1 cellular context compared by ENCODE assay signal in the genomic region with DNA sequence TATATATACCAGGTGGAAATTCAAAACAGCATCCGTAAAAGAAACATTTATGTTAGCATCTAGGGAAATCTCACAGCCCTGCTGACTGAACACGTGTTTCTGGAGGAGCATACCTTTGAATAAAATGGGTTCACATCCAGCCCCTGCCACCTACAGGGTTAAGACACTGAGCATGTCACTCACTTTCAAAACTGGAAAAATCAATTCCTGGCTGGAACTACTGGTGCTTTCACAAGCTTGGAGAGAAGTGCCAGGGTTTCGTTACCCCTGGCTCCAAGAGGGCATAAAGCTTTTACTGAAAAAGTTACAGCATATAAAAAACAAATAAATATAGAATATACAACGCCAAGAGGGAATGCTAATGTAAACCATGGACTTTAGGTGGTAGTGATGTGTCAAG.
TF ChIP-seq lines count a peak whose summit lies in the region.

No MANE protein-coding gene starts in this region.

TF ChIP-seq in H1, 55 proteins besides CTCF, POLR2A, EP300 and RAD21:
- TF ChIP-seq TAF1 (IDR thresholded peaks at IDR 0.05; ENCODE audit: low read depth, low read length) (no peak), CHD1 (IDR thresholded peaks at IDR 0.05; ENCODE audit: low read depth, low read length) (no peak), GTF2F1 (IDR thresholded peaks at IDR 0.05; ENCODE audit: borderline replicate concordance, low read depth, low read length) (no peak), NANOG (IDR thresholded peaks at IDR 0.05; ENCODE audit: insufficient read depth, low read depth, low read length, poor library complexity, severe bottlenecking) (no peak), SP2 (IDR thresholded peaks at IDR 0.05; ENCODE audit: low read length) (no peak), CBX5 (IDR thresholded peaks at IDR 0.05; ENCODE audit: low read depth, low read length) (no peak), CHD2 (IDR thresholded peaks at IDR 0.05; ENCODE audit: low read length) (no peak), TEAD4 (IDR thresholded peaks at IDR 0.05; ENCODE audit: low read depth, low read length) (no peak), RXRA (IDR thresholded peaks at IDR 0.05; ENCODE audit: insufficient read depth, low read depth, low read length) (no peak), SIX5 (IDR thresholded peaks at IDR 0.05; ENCODE audit: low read depth, low read length) (no peak)
- TF ChIP-seq, protein P1, sequence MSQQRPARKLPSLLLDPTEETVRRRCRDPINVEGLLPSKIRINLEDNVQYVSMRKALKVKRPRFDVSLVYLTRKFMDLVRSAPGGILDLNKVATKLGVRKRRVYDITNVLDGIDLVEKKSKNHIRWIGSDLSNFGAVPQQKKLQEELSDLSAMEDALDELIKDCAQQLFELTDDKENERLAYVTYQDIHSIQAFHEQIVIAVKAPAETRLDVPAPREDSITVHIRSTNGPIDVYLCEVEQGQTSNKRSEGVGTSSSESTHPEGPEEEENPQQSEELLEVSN (IDR thresholded peaks at IDR 0.05) = no peak
- TF ChIP-seq, protein P2, sequence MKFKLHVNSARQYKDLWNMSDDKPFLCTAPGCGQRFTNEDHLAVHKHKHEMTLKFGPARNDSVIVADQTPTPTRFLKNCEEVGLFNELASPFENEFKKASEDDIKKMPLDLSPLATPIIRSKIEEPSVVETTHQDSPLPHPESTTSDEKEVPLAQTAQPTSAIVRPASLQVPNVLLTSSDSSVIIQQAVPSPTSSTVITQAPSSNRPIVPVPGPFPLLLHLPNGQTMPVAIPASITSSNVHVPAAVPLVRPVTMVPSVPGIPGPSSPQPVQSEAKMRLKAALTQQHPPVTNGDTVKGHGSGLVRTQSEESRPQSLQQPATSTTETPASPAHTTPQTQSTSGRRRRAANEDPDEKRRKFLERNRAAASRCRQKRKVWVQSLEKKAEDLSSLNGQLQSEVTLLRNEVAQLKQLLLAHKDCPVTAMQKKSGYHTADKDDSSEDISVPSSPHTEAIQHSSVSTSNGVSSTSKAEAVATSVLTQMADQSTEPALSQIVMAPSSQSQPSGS (IDR thresholded peaks at IDR 0.05; ENCODE audit: low read length) = no peak
